Comparison of ENCODE assay signal across 29 cellular contexts in the genomic region with DNA sequence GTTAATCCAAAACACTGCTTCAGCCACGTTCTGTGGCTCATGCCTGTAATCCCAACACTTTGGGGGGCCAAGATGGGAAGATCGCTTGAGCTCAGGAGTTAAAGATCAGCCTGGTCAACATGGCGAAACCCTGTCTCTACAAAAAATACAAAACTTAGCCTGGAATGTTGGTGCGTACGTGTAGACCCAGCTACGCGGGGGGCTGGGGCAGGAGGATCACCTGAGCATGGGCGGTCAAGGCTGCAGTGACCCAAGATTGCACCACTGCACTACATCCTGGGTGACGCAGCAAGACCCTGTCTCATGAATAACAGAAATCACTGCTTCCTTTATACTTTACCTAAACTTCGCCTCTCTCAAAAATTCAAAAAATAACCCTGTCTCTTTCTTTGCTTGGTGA.
"Had no signal": no experiment of that assay in that cellular context is flagged by ENCODE, and none has a peak within 500 bp of the region (broad histone marks: within the 10 kb centered on the region; RNA-seq: fewer than 3 reads in every experiment).

No MANE protein-coding gene starts in this region.

- ATAC-seq: stimulated activated effector memory CD8-positive, alpha-beta T cell treated with anti-CD3 and anti-CD28 coated beads, Interleukin-12 subunit alpha, Interleukin-12 subunit beta, amount 100 ng/mL, for 72 hours; stimulated activated memory B cell treated with anti-CD40 and anti-IgM and Interleukin-4, amounts not matched to agents 10 μg/mL and 1 μg/mL and 100 μg/mL, for 72 hours; stimulated activated naive B cell treated with anti-CD40 and anti-IgM and Interleukin-4, amounts not matched to agents 10 μg/mL and 1 μg/mL and 100 μg/mL, for 72 hours; stimulated activated naive CD8-positive, alpha-beta T cell treated with anti-CD3 and anti-CD28 coated beads, Interleukin-15, amount 100 ng/mL, for 72 hours; stimulated activated naive CD8-positive, alpha-beta T cell treated with anti-CD3 and anti-CD28 coated beads, Interleukin-15, Interleukin-2, amounts not matched to agents 100 U/mL and 50 U/mL, for 24 hours; upper lobe of right lung had no signal

- H3K4me3 Mint-ChIP-seq: stimulated activated effector memory CD8-positive, alpha-beta T cell treated with anti-CD3 and anti-CD28 coated beads, Interleukin-12 subunit alpha, Interleukin-12 subunit beta, amount 100 ng/mL, for 72 hours; stimulated activated memory B cell treated with anti-CD40 and anti-IgM and Interleukin-4, amounts not matched to agents 10 μg/mL and 1 μg/mL and 100 μg/mL, for 72 hours; stimulated activated naive B cell treated with anti-CD40 and anti-IgM and Interleukin-4, amounts not matched to agents 10 μg/mL and 1 μg/mL and 100 μg/mL, for 72 hours; stimulated activated naive CD8-positive, alpha-beta T cell treated with anti-CD3 and anti-CD28 coated beads, Interleukin-15, amount 100 ng/mL, for 72 hours; stimulated activated naive CD8-positive, alpha-beta T cell treated with anti-CD3 and anti-CD28 coated beads, Interleukin-15, Interleukin-2, amounts not matched to agents 100 ng/mL and 50 ng/mL, for 24 hours; type B pancreatic cell had no signal

- H3K4me1 Mint-ChIP-seq: stimulated activated effector memory CD8-positive, alpha-beta T cell treated with anti-CD3 and anti-CD28 coated beads, Interleukin-12 subunit alpha, Interleukin-12 subunit beta, amount 100 ng/mL, for 72 hours; stimulated activated memory B cell treated with anti-CD40 and anti-IgM and Interleukin-4, amounts not matched to agents 10 μg/mL and 1 μg/mL and 100 μg/mL, for 72 hours; stimulated activated naive B cell treated with anti-CD40 and anti-IgM and Interleukin-4, amounts not matched to agents 10 μg/mL and 1 μg/mL and 100 μg/mL, for 72 hours; stimulated activated naive CD8-positive, alpha-beta T cell treated with anti-CD3 and anti-CD28 coated beads, Interleukin-15, amount 100 ng/mL, for 72 hours had no signal

- H3K27me3 Mint-ChIP-seq: stimulated activated memory B cell treated with anti-CD40 and anti-IgM and Interleukin-4, amounts not matched to agents 10 μg/mL and 1 μg/mL and 100 μg/mL, for 72 hours; stimulated activated naive B cell treated with anti-CD40 and anti-IgM and Interleukin-4, amounts not matched to agents 10 μg/mL and 1 μg/mL and 100 μg/mL, for 72 hours; stimulated activated naive CD8-positive, alpha-beta T cell treated with anti-CD3 and anti-CD28 coated beads, Interleukin-15, amount 100 ng/mL, for 72 hours; stimulated activated naive CD8-positive, alpha-beta T cell treated with anti-CD3 and anti-CD28 coated beads, Interleukin-15, Interleukin-2, amounts not matched to agents 100 ng/mL and 50 ng/mL, for 24 hours; type B pancreatic cell had no signal

- DNase-seq: stimulated activated CD4-positive, alpha-beta T cell treated with anti-CD3 and anti-CD28 coated beads, Interleukin-2, amount 100 ng/mL, for 48 hours; stimulated activated CD4-positive, alpha-beta T cell treated with anti-CD3 and anti-CD28 coated beads, Interleukin-4, amount 100 ng/mL, for 1 hour; stimulated activated CD4-positive, alpha-beta T cell treated with anti-CD3 and anti-CD28 coated beads, Interleukin-4, amount 100 ng/mL, for 24 hours; stimulated activated CD4-positive, alpha-beta T cell treated with anti-CD3 and anti-CD28 coated beads, Interleukin-4, amount 100 ng/mL, for 4 hours; stimulated activated CD8-positive, alpha-beta memory T cell treated with anti-CD3 and anti-CD28 coated beads, Interleukin-4, amount 100 ng/mL, for 48 hours; stimulated activated naive B cell treated with anti-CD40 and anti-IgM and Interleukin-4, amounts not matched to agents 10 μg/mL and 1 μg/mL and 100 μg/mL, for 72 hours; stimulated activated naive CD4-positive, alpha-beta T cell; stimulated activated naive CD4-positive, alpha-beta T cell treated with Interleukin-2 at 50 U/mL for 16 hours; stimulated activated naive CD8-positive, alpha-beta T cell treated with anti-CD3 and anti-CD28 coated beads, Interleukin-15, amount 100 ng/mL, for 72 hours; stimulated activated naive CD8-positive, alpha-beta T cell treated with anti-CD3 and anti-CD28 coated beads, Interleukin-15, Interleukin-2, amounts not matched to agents 100 U/mL and 50 U/mL, for 24 hours; stomach; substantia nigra; testis; thyroid gland; tibial artery; transverse colon; trophoblast cell; upper lobe of right lung; uterus had no signal

- H3K27ac ChIP-seq: stomach, suprapubic skin, testis, thoracic aorta, thyroid gland, tibial artery, tibial nerve, transverse colon, upper lobe of left lung, upper lobe of right lung, uterus, vagina had no signal

- H3K9me3 ChIP-seq: suprapubic skin, testis, thoracic aorta, thyroid gland, tibial artery, transverse colon, upper lobe of left lung, upper lobe of right lung, uterus, vagina had no signal

- H3K4me1 ChIP-seq: stomach, suprapubic skin, testis, thyroid gland, tibial artery, tibial nerve, transverse colon, upper lobe of left lung, upper lobe of right lung, uterus, vagina had no signal

- FAIRE-seq: urothelium cell line had no signal

- H3K27me3 ChIP-seq: stomach, suprapubic skin, testis, thyroid gland, tibial artery, tibial nerve, transverse colon, upper lobe of left lung, upper lobe of right lung, uterus, vagina had no signal

- H3K36me3 Mint-ChIP-seq: stimulated activated effector memory CD8-positive, alpha-beta T cell treated with anti-CD3 and anti-CD28 coated beads, Interleukin-12 subunit alpha, Interleukin-12 subunit beta, amount 100 ng/mL, for 72 hours; stimulated activated memory B cell treated with anti-CD40 and anti-IgM and Interleukin-4, amounts not matched to agents 10 μg/mL and 1 μg/mL and 100 μg/mL, for 72 hours; stimulated activated naive B cell treated with anti-CD40 and anti-IgM and Interleukin-4, amounts not matched to agents 10 μg/mL and 1 μg/mL and 100 μg/mL, for 72 hours had no signal

- H3K27ac Mint-ChIP-seq: stimulated activated effector memory CD8-positive, alpha-beta T cell treated with anti-CD3 and anti-CD28 coated beads, Interleukin-12 subunit alpha, Interleukin-12 subunit beta, amount 100 ng/mL, for 72 hours; stimulated activated memory B cell treated with anti-CD40 and anti-IgM and Interleukin-4, amounts not matched to agents 10 μg/mL and 1 μg/mL and 100 μg/mL, for 72 hours; stimulated activated naive B cell treated with anti-CD40 and anti-IgM and Interleukin-4, amounts not matched to agents 10 μg/mL and 1 μg/mL and 100 μg/mL, for 72 hours; stimulated activated naive CD8-positive, alpha-beta T cell treated with anti-CD3 and anti-CD28 coated beads, Interleukin-15, amount 100 ng/mL, for 72 hours; stimulated activated naive CD8-positive, alpha-beta T cell treated with anti-CD3 and anti-CD28 coated beads, Interleukin-15, Interleukin-2, amounts not matched to agents 100 ng/mL and 50 ng/mL, for 24 hours; type B pancreatic cell had no signal

- H3K4me3 ChIP-seq: stomach, suprapubic skin, testis, thoracic aorta, thyroid gland, tibial artery, tibial nerve, transverse colon, upper lobe of left lung, upper lobe of right lung, uterus, vagina had no signal

- H3K36me3 ChIP-seq: stomach, suprapubic skin, thoracic aorta, thyroid gland, tibial artery, tibial nerve, transverse colon, upper lobe of left lung, upper lobe of right lung, uterus, vagina had no signal
